ENCODE assay signal across 10 cellular contexts in genomic region chr11:64744544-64745218, GRCh38. TPM values are rescaled to one million over a fixed set of nuclear protein-coding genes. Genes with fewer than 3 reads are reported as not detected.
A peak's percentile ranks its signal among the peaks of the same experiment; 100 is the strongest.
DNase-seq lines count a peak whose midpoint lies in the region; ATAC-seq and TF ChIP-seq lines count a peak whose summit lies in the region.
"Had no signal": no experiment of that assay in that cellular context is flagged by ENCODE, and none has a peak within 500 bp of the region (broad histone marks: within the 10 kb centered on the region; RNA-seq: fewer than 3 reads in every experiment).

No MANE protein-coding gene starts in this region.

- peaks cover 0 to 31% of the 10 kb centered on the region in 2 donors for H3K36me3 ChIP-seq in psoas muscle (ENCODE audit: insufficient read depth in 1 of 2, low read depth in 1 of 2)

- no peaks in the 10 kb centered on the region for H3K27me3 Mint-ChIP-seq in T-helper 1 cell treated with Interleukin-12 subunit alpha and Interleukin-12 subunit beta and Interleukin-4 antibody, amounts not matched to agents 30 μg/mL and 1 μg/mL, for 36 hours (ENCODE audit: low read depth)
- peaks cover 33% of the 10 kb centered on the region for H3K27me3 Mint-ChIP-seq in HFFc6 (ENCODE audit: insufficient read depth)

- peaks cover 15% of the 10 kb centered on the region for H3K36me3 Mint-ChIP-seq in T-helper 1 cell treated with Interleukin-12 subunit alpha and Interleukin-12 subunit beta and Interleukin-4 antibody, amounts not matched to agents 30 μg/mL and 1 μg/mL, for 36 hours (ENCODE audit: low read depth)
- no peaks in the 10 kb centered on the region for H3K36me3 Mint-ChIP-seq in HFFc6 (ENCODE audit: low read depth)

- H3K4me3 ChIP-seq in GM12864 (ENCODE audit: low read depth, low read length) (peak overlapping the region; percentile 49), fibroblast of pulmonary artery (replicated peaks; ENCODE audit: low read depth, low read length) (peak overlapping the region; percentile 21), psoas muscle (peak overlapping the region; percentile 76)

- ATAC-seq in psoas muscle (no peak), GM21619 (IDR thresholded peaks at IDR 0.05; ENCODE audit: unreplicated experiment) (no peak), GM18517 (IDR thresholded peaks at IDR 0.05; ENCODE audit: unreplicated experiment) (no peak)

- no peak for TF ChIP-seq CTCF in GM12864 (IDR thresholded peaks at IDR 0.05; ENCODE audit: low read depth, low read length, missing control alignments)
- no peak for TF ChIP-seq CTCF in fibroblast of pulmonary artery (IDR thresholded peaks at IDR 0.05; ENCODE audit: low read length, missing control alignments)
- TF ChIP-seq CTCF in psoas muscle (IDR thresholded peaks at IDR 0.05), result no peak
- no peak for TF ChIP-seq CTCF in HFFc6 (IDR thresholded peaks at IDR 0.05)

- H3K4me3 Mint-ChIP-seq in T-helper 1 cell treated with Interleukin-12 subunit alpha and Interleukin-12 subunit beta and Interleukin-4 antibody, amounts not matched to agents 30 μg/mL and 1 μg/mL, for 36 hours, result peak overlapping the region; percentile 97
- no peak overlapping the region; the same call in 1 of the 2 replicates for H3K4me3 Mint-ChIP-seq in HFFc6

- intact Hi-C loops in psoas muscle (cut with DNase I), result loop anchor here in 1 of 2 donors (5.0 kb wide), 1 partner anchor 57 kb away; no protein-coding TSS in a partner anchor

- H3K27ac Mint-ChIP-seq in T-helper 1 cell treated with Interleukin-12 subunit alpha and Interleukin-12 subunit beta and Interleukin-4 antibody, amounts not matched to agents 30 μg/mL and 1 μg/mL, for 36 hours, result peak overlapping the region; percentile 99
- H3K27ac Mint-ChIP-seq in HFFc6, result no peak overlapping the region

- H3K4me1 Mint-ChIP-seq in T-helper 1 cell treated with Interleukin-12 subunit alpha and Interleukin-12 subunit beta and Interleukin-4 antibody, amounts not matched to agents 30 μg/mL and 1 μg/mL, for 36 hours (ENCODE audit: low read depth), result peaks cover 26% of the 10 kb centered on the region
- H3K4me1 Mint-ChIP-seq in HFFc6 (ENCODE audit: low read depth), result peaks cover 20% of the 10 kb centered on the region

- peaks cover 44% of the 10 kb centered on the region for H3K4me1 ChIP-seq in psoas muscle

- H3K9me3 ChIP-seq in psoas muscle, result no peaks in the 10 kb centered on the region

- peak overlapping the region; percentile 82 for H3K27ac ChIP-seq in psoas muscle

- no peaks in the 10 kb centered on the region for H3K9me3 Mint-ChIP-seq in T-helper 1 cell treated with Interleukin-12 subunit alpha and Interleukin-12 subunit beta and Interleukin-4 antibody, amounts not matched to agents 30 μg/mL and 1 μg/mL, for 36 hours
- no peaks in the 10 kb centered on the region for H3K9me3 Mint-ChIP-seq in HFFc6

- no peak for DNase-seq in GM12864 (ENCODE audit: low read depth)
- no peak for DNase-seq in fibroblast of pulmonary artery (ENCODE audit: low read depth)
- DNase-seq in psoas muscle, result peak in 1 of 2 donors; percentile 65
- DNase-seq in NCI-H2196 treated with DMSO at 0.1 percent for 48 hours (lab: John Stamatoyannopoulos, UW; ENCODE audit: unreplicated experiment), result no peak
- no peak for DNase-seq in HFFc6

- no peaks in the 10 kb centered on the region for H3K27me3 ChIP-seq in psoas muscle (ENCODE audit: insufficient read depth in 3 of 3, low read length in 2 of 3)

- 1 to 2% (median 1%) methylated on average over 23 to 88 of the region's 92 CpGs for WGBS in psoas muscle, 3 donors

RNA-seq across cellular contexts. Expression of gene RASGRP2, which starts 0.7 kb away (rescaled TPM):
- total RNA-seq in psoas muscle, result 1 to 10 TPM; 2.6 to 8.6 (median 6.0) TPM
- 10 to 100 TPM in 1 of 3 donors, 1 to 10 TPM in 2; 6.5 to 14.7 (median 9.1) TPM for polyA plus RNA-seq in psoas muscle
- under 1 TPM in 4 of 6 experiments, not detected in 2; 0.43 to 0.68 (median 0.48) TPM for total RNA-seq in HFFc6 (2021; fragmentation: NEBNext Ultra II Directional; extraction: Animal tissue kit (Norgen Biotek cat#: 25700))
- total RNA-seq: HT1080 had no signal

RNA-seq across cellular contexts. Expression of gene PYGM, which starts 15.1 kb away (rescaled TPM):
- 1,000 to 10,000 TPM; 1,536 to 2,203 (median 1,794) TPM for total RNA-seq in psoas muscle
- polyA plus RNA-seq in psoas muscle, result 1,000 to 10,000 TPM in 2 of 3 donors, 100 to 1,000 TPM in 1; 511 to 1,840 (median 1,729) TPM
- total RNA-seq in HFFc6 (2021; fragmentation: NEBNext Ultra II Directional; extraction: Animal tissue kit (Norgen Biotek cat#: 25700)), result under 1 TPM in 4 of 6 experiments, not detected in 2; 0.11 to 0.21 (median 0.13) TPM

RNA-seq across cellular contexts. Expression of gene NRXN2, which starts 21.7 kb away (rescaled TPM):
- 1 to 10 TPM; 1.4 to 5.2 (median 3.5) TPM for total RNA-seq in psoas muscle
- 1 to 10 TPM in 1 of 3 donors, under 1 TPM in 2; 0.44 to 1.9 (median 0.60) TPM for polyA plus RNA-seq in psoas muscle
- total RNA-seq in HFFc6 (2021; fragmentation: NEBNext Ultra II Directional; extraction: Animal tissue kit (Norgen Biotek cat#: 25700)), result under 1 TPM in 5 of 6 experiments, not detected in 1; 0.14 to 0.51 (median 0.31) TPM
- total RNA-seq: kidney epithelial cell had no signal

RNA-seq across cellular contexts. Expression of gene SF1, which starts 33.7 kb away (rescaled TPM):
- total RNA-seq in psoas muscle, result 100 to 1,000 TPM; 150 to 210 (median 184) TPM
- polyA plus RNA-seq in psoas muscle, result 10 to 100 TPM; 56.2 to 89.6 (median 65.4) TPM
- total RNA-seq in HFFc6 (2021; fragmentation: NEBNext Ultra II Directional; extraction: Animal tissue kit (Norgen Biotek cat#: 25700)), result 100 to 1,000 TPM; 195 to 244 (median 208) TPM

RNA-seq across cellular contexts. Expression of gene MAP4K2, which starts 58.3 kb away (rescaled TPM):
- total RNA-seq in psoas muscle, result 1 to 10 TPM; 3.0 to 6.7 (median 4.0) TPM
- polyA plus RNA-seq in psoas muscle, result 1 to 10 TPM; 4.5 to 6.1 (median 5.6) TPM
- 10 to 100 TPM; 18.0 to 21.6 (median 20.9) TPM for total RNA-seq in HFFc6 (2021; fragmentation: NEBNext Ultra II Directional; extraction: Animal tissue kit (Norgen Biotek cat#: 25700))

Comparison
In these comparisons a context has a peak if more than half of its experiments do, and no peak if none do; other contexts are left out.
1. H3K4me3 ChIP-seq: peak in every context shown above with its lines; median percentile 76 in psoas muscle; 49 in GM12864; 21 in fibroblast of pulmonary artery.
2. RNA of gene PYGM, which starts 15.1 kb away (total RNA-seq): 1,536 to 2,203 TPM in psoas muscle; 0.11 to 0.21 TPM in HFFc6; every median in the first group is over 1,000 times any median in the second.